Comparison of ENCODE assay signal across 8 cellular contexts in the genomic region with DNA sequence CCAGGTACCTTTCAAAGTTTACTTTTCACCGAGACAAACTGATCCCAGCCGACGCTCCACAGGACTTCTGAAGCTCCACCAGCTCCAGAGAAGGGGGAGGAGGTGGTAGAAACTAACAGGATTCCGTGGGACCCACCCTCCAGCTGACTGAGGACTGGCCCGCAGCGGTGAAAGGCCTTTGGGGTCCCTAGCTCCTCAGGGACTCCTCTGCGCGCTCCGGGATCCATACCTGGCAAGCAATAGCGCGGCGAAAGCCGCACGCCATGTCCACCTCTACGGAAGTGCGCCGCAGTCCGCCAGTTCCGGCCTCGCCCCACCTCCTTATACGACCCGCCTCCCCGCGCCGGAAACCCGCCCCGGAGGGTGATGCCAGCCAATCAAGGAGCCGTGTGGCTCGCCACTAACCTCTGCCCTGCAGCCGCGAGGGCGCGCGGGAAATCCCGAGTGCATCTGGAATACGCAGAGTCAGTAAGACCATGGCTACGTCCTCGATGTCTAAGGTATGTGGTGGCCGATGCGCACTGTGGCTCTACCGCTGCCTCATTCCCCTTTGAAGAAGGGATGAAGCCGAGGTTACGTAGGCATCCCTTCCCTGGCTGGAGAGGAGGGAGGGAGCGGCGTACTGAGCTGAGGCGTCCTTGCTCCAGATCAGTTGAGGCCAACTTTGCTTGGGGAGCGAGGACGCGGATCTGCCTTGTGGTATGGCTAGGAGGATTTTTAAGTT. TPM values are rescaled to one million over a fixed set of nuclear protein-coding genes. Genes with fewer than 3 reads are reported as not detected.
DNase-seq lines count a peak whose midpoint lies in the region; ATAC-seq and TF ChIP-seq lines count a peak whose summit lies in the region.

TSS of gene ORC3 (plus strand) at position 443 of the 724 bp plus-strand sequence. CDS start at position 477, 34 bp downstream.
A gene with protein sequence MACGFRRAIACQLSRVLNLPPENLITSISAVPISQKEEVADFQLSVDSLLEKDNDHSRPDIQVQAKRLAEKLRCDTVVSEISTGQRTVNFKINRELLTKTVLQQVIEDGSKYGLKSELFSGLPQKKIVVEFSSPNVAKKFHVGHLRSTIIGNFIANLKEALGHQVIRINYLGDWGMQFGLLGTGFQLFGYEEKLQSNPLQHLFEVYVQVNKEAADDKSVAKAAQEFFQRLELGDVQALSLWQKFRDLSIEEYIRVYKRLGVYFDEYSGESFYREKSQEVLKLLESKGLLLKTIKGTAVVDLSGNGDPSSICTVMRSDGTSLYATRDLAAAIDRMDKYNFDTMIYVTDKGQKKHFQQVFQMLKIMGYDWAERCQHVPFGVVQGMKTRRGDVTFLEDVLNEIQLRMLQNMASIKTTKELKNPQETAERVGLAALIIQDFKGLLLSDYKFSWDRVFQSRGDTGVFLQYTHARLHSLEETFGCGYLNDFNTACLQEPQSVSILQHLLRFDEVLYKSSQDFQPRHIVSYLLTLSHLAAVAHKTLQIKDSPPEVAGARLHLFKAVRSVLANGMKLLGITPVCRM (minus strand): TSS at position 295 of the 724 bp plus-strand sequence. CDS start 30 bp downstream, at position 265.

- POLR2A ChIA-PET in BJ (lab: Charles Lee) = interaction anchor here (0.5 to 0.7 kb wide), 4 partner anchors 107 to 1458 kb away, joined by 3 to 13 read pairs (median 6); no protein-coding TSS in a partner anchor

- H3K36me3 ChIP-seq in BJ (ENCODE audit: control insufficient read depth, insufficient read depth, low read length) = no peaks in the 10 kb centered on the region

- peak within 1 kb of the TSS; percentile 44 to 85 for H3K27ac ChIP-seq in coronary artery

- peak within 1 kb of the TSS; percentile 71 for H3K4me3 ChIP-seq in BJ (ENCODE audit: low read depth, low read length)
- peak within 1 kb of the TSS; percentile 96 for H3K4me3 ChIP-seq in coronary artery

- H3K27me3 ChIP-seq in BJ (ENCODE audit: control insufficient read depth, insufficient read depth, low read length) = no peaks in the 10 kb centered on the region

- peaks cover 44% of the 10 kb centered on the region for H3K4me1 Mint-ChIP-seq in activated CD4-positive, alpha-beta T cell treated with anti-CD3 and anti-CD28 coated beads, Interleukin-2, amount 10 ng/mL, durations not matched to agents 24 days and 14 days

- peak within 1 kb of the TSS; percentile 92 for H3K4me3 Mint-ChIP-seq in activated CD4-positive, alpha-beta T cell treated with anti-CD3 and anti-CD28 coated beads, Interleukin-2, amount 10 ng/mL, durations not matched to agents 24 days and 14 days

- H3K27ac Mint-ChIP-seq in activated CD4-positive, alpha-beta T cell treated with anti-CD3 and anti-CD28 coated beads, Interleukin-2, amount 10 ng/mL, durations not matched to agents 24 days and 14 days = peak within 1 kb of the TSS; percentile 84

- H3K36me3 Mint-ChIP-seq in activated CD4-positive, alpha-beta T cell treated with anti-CD3 and anti-CD28 coated beads, Interleukin-2, amount 10 ng/mL, durations not matched to agents 24 days and 14 days (ENCODE audit: low read depth) = peaks cover 27% of the 10 kb centered on the region

- no peaks in the 10 kb centered on the region for H3K27me3 Mint-ChIP-seq in activated CD4-positive, alpha-beta T cell treated with anti-CD3 and anti-CD28 coated beads, Interleukin-2, amount 10 ng/mL, durations not matched to agents 24 days and 14 days

- ATAC-seq in GM19324 (IDR thresholded peaks at IDR 0.05; ENCODE audit: low FRiP score, unreplicated experiment) = peak; percentile 100
- peak; percentile 100 for ATAC-seq in HG03469 (IDR thresholded peaks at IDR 0.05; ENCODE audit: unreplicated experiment)

- CTCF ChIA-PET in BJ (lab: Yijun Ruan, JAX) = interaction anchor here (0.9 to 1.6 kb wide), 3 partner anchors 9 to 110 kb away, joined by 3 read pairs; no protein-coding TSS in a partner anchor

- intact Hi-C loops in activated CD4-positive, alpha-beta T cell treated with anti-CD3 and anti-CD28 coated beads, Interleukin-2, amount 10 ng/mL, durations not matched to agents 24 days and 14 days (cut with micrococcal nuclease) = loop anchor here (1.0 to 10.0 kb wide), 7 partner anchors 65 to 1372 kb away; partner anchors contain the start of genes AKIRIN2, RNGTT, SLC35A1 and SMIM8

- H3K9me3 Mint-ChIP-seq in activated CD4-positive, alpha-beta T cell treated with anti-CD3 and anti-CD28 coated beads, Interleukin-2, amount 10 ng/mL, durations not matched to agents 24 days and 14 days = no peaks in the 10 kb centered on the region

- DNase-seq in BJ (ENCODE audit: low read depth) (peak; percentile 70), NCI-H526 treated with DMSO at 0.1 percent for 48 hours (lab: John Stamatoyannopoulos, UW) (peak; percentile 89), coronary artery (ENCODE audit: low spot score) (peak; percentile 96), left kidney (ENCODE audit: low read depth, low spot score) (peak; percentile 98)
- peak; percentile 99 for DNase-seq in activated CD4-positive, alpha-beta T cell treated with anti-CD3 and anti-CD28 coated beads, Interleukin-2, amount 10 ng/mL, durations not matched to agents 24 days and 14 days
- DNase-seq in stimulated activated CD4-positive, alpha-beta T cell treated with anti-CD3 and anti-CD28 coated beads, Interleukin-2, amount 100 ng/mL, for 24 hours = peak; percentile 96 to 97

- no peak for TF ChIP-seq CTCF in BJ (IDR thresholded peaks at IDR 0.05; ENCODE audit: insufficient read depth, low read depth, low read length)
- no peak for TF ChIP-seq CTCF in coronary artery (IDR thresholded peaks at IDR 0.05)

RNA-seq across cellular contexts. Expression of gene ORC3, which starts in this region (rescaled TPM):
- polyA plus RNA-seq in BJ (2011; rRNA removed) = 17.3 and 35.5 TPM in 2 replicates
- 10.0 and 10.9 TPM in 2 replicates for polyA minus RNA-seq in BJ (2011; rRNA and poly(A)+ RNA removed)
- 35.5 and 38.6 TPM in 2 replicates for total RNA-seq in activated CD4-positive, alpha-beta T cell treated with anti-CD3 and anti-CD28 coated beads, Interleukin-2, amount 10 ng/mL, durations not matched to agents 24 days and 14 days

RNA-seq across cellular contexts. Expression of the second gene that starts in this region (rescaled TPM):
- 12.4 and 25.5 TPM in 2 replicates for polyA plus RNA-seq in BJ (2011; rRNA removed)
- 11.6 and 11.8 TPM in 2 replicates for polyA minus RNA-seq in BJ (2011; rRNA and poly(A)+ RNA removed)
- 22.6 and 22.7 TPM in 2 replicates for total RNA-seq in activated CD4-positive, alpha-beta T cell treated with anti-CD3 and anti-CD28 coated beads, Interleukin-2, amount 10 ng/mL, durations not matched to agents 24 days and 14 days

Comparison
In these comparisons a context has a peak if more than half of its experiments do, and no peak if none do; other contexts are left out.
1. Peak in every context shown above with its lines: DNase-seq, ATAC-seq, H3K4me3 ChIP-seq and H3K27ac ChIP-seq.